In genomic region chr1:43309626-43310025, GRCh38 we compare ENCODE assay signal across 18 cellular contexts. TPM values are rescaled to one million over a fixed set of nuclear protein-coding genes. Genes with fewer than 3 reads are reported as not detected.
DNase-seq lines count a peak whose midpoint lies in the region; ATAC-seq and TF ChIP-seq lines count a peak whose summit lies in the region.
"Had no signal": no experiment of that assay in that cellular context is flagged by ENCODE, and none has a peak within 500 bp of the region (broad histone marks: within the 10 kb centered on the region; RNA-seq: fewer than 3 reads in every experiment).

No MANE protein-coding gene starts in this region.

- TF ChIP-seq CTCF in HCT116 (IDR thresholded peaks at IDR 0.05 in 2 of 3, conservative IDR thresholded peaks at IDR 0.05 in 1 of 3; ENCODE audit: borderline replicate concordance in 1 of 3, insufficient read depth in 1 of 3, low read depth in 2 of 3, low read length in 2 of 3) (no peak), epithelial cell of esophagus (IDR thresholded peaks at IDR 0.05; ENCODE audit: insufficient read depth, low read depth, low read length, missing control alignments) (no peak)

- H3K27ac ChIP-seq in HCT116 (ENCODE audit: low read depth, low read length), result no peak overlapping the region
- H3K27ac ChIP-seq: A549, SJCRH30 had no signal

- no peak overlapping the region for H3K4me2 ChIP-seq in HCT116 (ENCODE audit: low read length)
- H3K4me2 ChIP-seq: A549 had no signal

- CTCF ChIA-PET in HCT116 (lab: Charles Lee), result no interaction called here

- BruUV-seq in HCT116 (replicated peaks; lab: Mats Ljungman, UMichigan), result no TSS peak

- intact Hi-C loops in HCT116 (cut with micrococcal nuclease), result no loop called here

- no peaks in the 10 kb centered on the region for H3K79me2 ChIP-seq in HCT116 (ENCODE audit: insufficient read depth, low read length)

- no peaks in the 10 kb centered on the region for H4K20me1 ChIP-seq in HCT116 (ENCODE audit: insufficient read depth)

- ATAC-seq in HCT116 (0 out of 2 replicates have a peak, but pooled peaks have one; percentile 46), HG02981 (IDR thresholded peaks at IDR 0.05; ENCODE audit: unreplicated experiment) (no peak)
- ATAC-seq: A549 had no signal

- POLR2A ChIA-PET in HCT116 (lab: Charles Lee), result no interaction called here

- no peaks in the 10 kb centered on the region; a peak in 1 of 4 replicates for H3K4me1 ChIP-seq in HCT116 (ENCODE audit: control insufficient read depth in 1 of 2, insufficient read depth in 2 of 2, low read length in 2 of 2)
- H3K4me1 ChIP-seq: A549, SJCRH30 had no signal

- H3K9ac ChIP-seq in HCT116 (ENCODE audit: low read length), result no peak overlapping the region

- no peaks in the 10 kb centered on the region for H3K9me3 ChIP-seq in HCT116 (ENCODE audit: control insufficient read depth in 1 of 2, insufficient read depth in 1 of 2, low read depth in 1 of 2, low read length in 2 of 2)
- H3K9me3 ChIP-seq: A549, SJCRH30 had no signal

- H2AFZ ChIP-seq in HCT116 (ENCODE audit: low read depth, low read length, poor library complexity, severe bottlenecking), result no peak overlapping the region

- no peak for TF ChIP-seq RAD21 in HCT116 (IDR thresholded peaks at IDR 0.05; ENCODE audit: low read depth)

- RAD21 ChIA-PET in HCT116 (lab: Charles Lee; ENCODE audit: low non-redundant PET in 1 of 2, low total read pairs in 2 of 2, uncharacterized antibody in 2 of 2, unreplicated experiment in 2 of 2), result no interaction called here

- H3K9me2 ChIP-seq in HCT116 (ENCODE audit: insufficient read depth), result no peaks in the 10 kb centered on the region

- TF ChIP-seq POLR2A in HCT116 (IDR thresholded peaks at IDR 0.05; ENCODE audit: borderline replicate concordance, extremely low read depth, insufficient read depth, insufficient read length), result no peak

- H3K27me3 ChIP-seq in HCT116 (ENCODE audit: insufficient read depth, low read length) (no peaks in the 10 kb centered on the region), H7 (ENCODE audit: control insufficient read depth, insufficient read depth, low read length) (no peaks in the 10 kb centered on the region)

- H3K4me3 ChIP-seq in HCT116 (replicated peaks in 1 of 2; ENCODE audit: low read depth in 1 of 2, low read length in 2 of 2) (no peak overlapping the region), epithelial cell of esophagus (ENCODE audit: low read length) (no peak overlapping the region), H7 (ENCODE audit: insufficient read depth, low read depth, low read length) (no peak overlapping the region)
- H3K4me3 ChIP-seq: A549, SJCRH30 had no signal

- DNase-seq in A172 (ENCODE audit: low spot score), result peak; percentile 15
- no peak for DNase-seq in HCT116 (ENCODE audit: low read depth, low spot score)
- peak; percentile 37 for DNase-seq in epithelial cell of esophagus (ENCODE audit: low read depth)
- DNase-seq in renal cortical epithelial cell (ENCODE audit: low read depth), result peak; percentile 11
- no peak for DNase-seq in NCI-H2227 (lab: John Stamatoyannopoulos, UW; ENCODE audit: unreplicated experiment)
- no peak for DNase-seq in H7
- no peak for DNase-seq in superior temporal gyrus (ENCODE audit: extremely low spot score)
- DNase-seq: COR-L47, DMS153, Karpas-422, MV-4-11, NCI-H1417 treated with DMSO at 0.1 percent for 48 hours, NCI-H2029, NCI-H510A treated with DMSO at 0.1 percent for 48 hours, SJCRH30 had no signal

- H3K36me3 ChIP-seq in HCT116 (ENCODE audit: control insufficient read depth in 1 of 2, insufficient read depth in 2 of 2, low read length in 2 of 2), result no peaks in the 10 kb centered on the region
- H3K36me3 ChIP-seq in H7 (replicated peaks; ENCODE audit: control insufficient read depth, insufficient read depth, low read length), result no peaks in the 10 kb centered on the region
- H3K36me3 ChIP-seq: SJCRH30 had no signal

TF ChIP-seq in HCT116, 20 proteins besides CTCF, POLR2A, EP300 and RAD21 (continues in another document):
- TF ChIP-seq SIN3A (IDR thresholded peaks at IDR 0.05; ENCODE audit: low read depth) (no peak), TCF7L2 (IDR thresholded peaks at IDR 0.05; ENCODE audit: borderline replicate concordance, extremely low read depth, insufficient read depth, insufficient read length) (no peak), EZH2phosphoT487 (IDR thresholded peaks at IDR 0.05; ENCODE audit: borderline replicate concordance) (no peak), ATF3 (IDR thresholded peaks at IDR 0.05) (no peak), YY1 (IDR thresholded peaks at IDR 0.05; ENCODE audit: extremely low read depth, insufficient replicate concordance, low read depth, low read length) (no peak), EZH2 (IDR thresholded peaks at IDR 0.05) (no peak), ZNF274 (IDR thresholded peaks at IDR 0.05; ENCODE audit: low read depth, low read length) (no peak), POLR2AphosphoS5 (IDR thresholded peaks at IDR 0.05; ENCODE audit: low read depth, low read length) (no peak), CEBPB (IDR thresholded peaks at IDR 0.05; ENCODE audit: low read depth) (no peak), MAX (IDR thresholded peaks at IDR 0.05) (no peak), CBX3 (IDR thresholded peaks at IDR 0.05; ENCODE audit: low read depth) (no peak), SP1 (IDR thresholded peaks at IDR 0.05; ENCODE audit: low read depth) (no peak), ZFX (IDR thresholded peaks at IDR 0.05) (no peak), JUND (IDR thresholded peaks at IDR 0.05) (no peak), REST (IDR thresholded peaks at IDR 0.05; ENCODE audit: low read depth) (no peak), ELF1 (IDR thresholded peaks at IDR 0.05; ENCODE audit: borderline replicate concordance, low read depth) (no peak)

RNA-seq across cellular contexts. Expression of gene TIE1, which starts 8.8 kb away (rescaled TPM):
- total RNA-seq in A172 (2014; rRNA removed; shearing (Covaris generic)), result 0.41 and 3.2 TPM in 2 replicates
- total RNA-seq in HCT116 (2021; ENCODE audit: unreplicated experiment) (not detected), renal cortical epithelial cell (0.94 and 10.9 TPM in 2 replicates)
- 0.16 and 0.17 TPM in 2 replicates for polyA plus RNA-seq in HCT116 (2012)
- 2.6 and 5.4 TPM in 2 replicates for total RNA-seq in H7 (2014; rRNA removed; shearing (Covaris generic))
- polyA plus RNA-seq: A549, CD14-positive monocyte had no signal

RNA-seq across cellular contexts. Expression of gene C1orf210, which starts 24.2 kb away (rescaled TPM):
- not detected in 2 replicates for total RNA-seq in A172 (2014; rRNA removed; shearing (Covaris generic))
- total RNA-seq in HCT116 (2021; ENCODE audit: unreplicated experiment), result 7.6 TPM
- polyA plus RNA-seq in HCT116 (2012), result 10.1 and 10.9 TPM in 2 replicates
- 0.15 and 3.0 TPM in 2 replicates for total RNA-seq in renal cortical epithelial cell
- total RNA-seq in H7 (2014; rRNA removed; shearing (Covaris generic)), result 1.5 and 2.0 TPM in 2 replicates
- total RNA-seq: SJCRH30 had no signal
- polyA plus RNA-seq: A549, CD14-positive monocyte had no signal

RNA-seq across cellular contexts. Expression of gene MPL, which starts 28.0 kb away (rescaled TPM):
- not detected in 2 replicates for total RNA-seq in A172 (2014; rRNA removed; shearing (Covaris generic))
- not detected for total RNA-seq in HCT116 (2021; ENCODE audit: unreplicated experiment)
- polyA plus RNA-seq in HCT116 (2012), result 0.11 and 0.16 TPM in 2 replicates
- total RNA-seq in renal cortical epithelial cell, result not detected in 2 replicates
- 0.48 TPM in 1 of 2 replicates, not detected in the other for total RNA-seq in H7 (2014; rRNA removed; shearing (Covaris generic))
- total RNA-seq: SJCRH30 had no signal
- polyA plus RNA-seq: A549, CD14-positive monocyte had no signal

RNA-seq across cellular contexts. Expression of gene TMEM125, which starts 39.8 kb away (rescaled TPM):
- total RNA-seq in A172 (2014; rRNA removed; shearing (Covaris generic)), result not detected in 2 replicates
- total RNA-seq in HCT116 (2021; ENCODE audit: unreplicated experiment) (13.9 TPM), renal cortical epithelial cell (3.9 and 12.0 TPM in 2 replicates)
- polyA plus RNA-seq in HCT116 (2012), result 22.3 and 32.5 TPM in 2 replicates
- total RNA-seq in H7 (2014; rRNA removed; shearing (Covaris generic)), result 11.1 and 13.0 TPM in 2 replicates
- total RNA-seq: SJCRH30 had no signal
- polyA plus RNA-seq: A549, CD14-positive monocyte had no signal

RNA-seq across cellular contexts. Expression of gene CDC20, which starts 49.2 kb away (rescaled TPM):
- total RNA-seq in A172 (2014; rRNA removed; shearing (Covaris generic)), result 190 and 245 TPM in 2 replicates
- total RNA-seq in HCT116 (2021; ENCODE audit: unreplicated experiment) (355 TPM), renal cortical epithelial cell (2.1 and 42.5 TPM in 2 replicates)
- 375 and 408 TPM in 2 replicates for polyA plus RNA-seq in HCT116 (2012)
- total RNA-seq in H7 (2014; rRNA removed; shearing (Covaris generic)), result 493 and 564 TPM in 2 replicates

Comparison
In these comparisons a context has a peak if more than half of its experiments do, and no peak if none do; other contexts are left out.
1. DNase-seq: peak in A172 (single experiment), epithelial cell of esophagus (single experiment) and renal cortical epithelial cell (single experiment); none in HCT116 (single experiment), NCI-H2227 (single experiment), H7 (single experiment) and superior temporal gyrus (single experiment).